ENCODE assay signal across 13 cellular contexts in genomic region chr3:88189361-88189810, GRCh38. TPM values are rescaled to one million over a fixed set of nuclear protein-coding genes. Genes with fewer than 3 reads are reported as not detected.
DNase-seq lines count a peak whose midpoint lies in the region; ATAC-seq and TF ChIP-seq lines count a peak whose summit lies in the region.
"Had no signal": no experiment of that assay in that cellular context is flagged by ENCODE, and none has a peak within 500 bp of the region (broad histone marks: within the 10 kb centered on the region; RNA-seq: fewer than 3 reads in every experiment).

No MANE protein-coding gene starts in this region.

- no peak for TF ChIP-seq CTCF in Loucy (conservative IDR thresholded peaks at IDR 0.05; ENCODE audit: low read length)

- no peaks in the 10 kb centered on the region for H3K9me2 ChIP-seq in Loucy (replicated peaks; ENCODE audit: low read depth, low read length)

- H3K27me3 ChIP-seq in Loucy (ENCODE audit: insufficient read depth, low read length, poor library complexity, severe bottlenecking) = no peaks in the 10 kb centered on the region
- H3K27me3 ChIP-seq: sigmoid colon had no signal

- H3F3A ChIP-seq in Loucy (ENCODE audit: low read depth) = no peaks in the 10 kb centered on the region

- H3K9me3 Mint-ChIP-seq in activated naive CD4-positive, alpha-beta T cell treated with anti-CD3 and anti-CD28 coated beads, Interleukin-2, amount 50 U/mL, for 72 hours = peaks cover 15 to 30% of the 10 kb centered on the region in 2 donors
- H3K9me3 Mint-ChIP-seq in stimulated activated naive CD8-positive, alpha-beta T cell treated with anti-CD3 and anti-CD28 coated beads, Interleukin-15, Interleukin-2, amounts not matched to agents 100 ng/mL and 50 ng/mL, for 24 hours = peaks cover 11% of the 10 kb centered on the region

- peak overlapping the region in 1 of 2 donors; percentile 11 for H3K27ac Mint-ChIP-seq in activated naive CD4-positive, alpha-beta T cell treated with anti-CD3 and anti-CD28 coated beads, Interleukin-2, amount 50 U/mL, for 72 hours
- H3K27ac Mint-ChIP-seq in stimulated activated naive CD8-positive, alpha-beta T cell treated with anti-CD3 and anti-CD28 coated beads, Interleukin-15, Interleukin-2, amounts not matched to agents 100 ng/mL and 50 ng/mL, for 24 hours = peak overlapping the region; percentile 7
- H3K27ac Mint-ChIP-seq: B cell had no signal

- no peak overlapping the region for H3K9ac ChIP-seq in Loucy (ENCODE audit: low read depth, low read length, poor library complexity, severe bottlenecking)

- no peak overlapping the region for H3K4me2 ChIP-seq in Loucy (ENCODE audit: low read depth, low read length, poor library complexity, severe bottlenecking)

- peaks cover 14 to 17% of the 10 kb centered on the region in 2 donors for H3K36me3 Mint-ChIP-seq in activated naive CD4-positive, alpha-beta T cell treated with anti-CD3 and anti-CD28 coated beads, Interleukin-2, amount 50 U/mL, for 72 hours
- H3K36me3 Mint-ChIP-seq in stimulated activated naive CD8-positive, alpha-beta T cell treated with anti-CD3 and anti-CD28 coated beads, Interleukin-15, Interleukin-2, amounts not matched to agents 100 ng/mL and 50 ng/mL, for 24 hours (ENCODE audit: low read depth) = no peaks in the 10 kb centered on the region

- DNase-seq in activated naive CD4-positive, alpha-beta T cell treated with anti-CD3 and anti-CD28 coated beads, Interleukin-2, amount 50 U/mL, for 72 hours (ENCODE audit: low spot score in 2 of 2) = no peak
- no peak for DNase-seq in activated naive CD4-positive, alpha-beta T cell treated with Interleukin-2 at 50 U/mL for 16 hours
- DNase-seq in activated CD4-positive, CD25-positive, alpha-beta regulatory T cell (lab: John Stamatoyannopoulos, UW) = no peak
- no peak for DNase-seq in hepatic stellate cell (ENCODE audit: low spot score)
- DNase-seq in NCI-H2107 treated with DMSO at 0.1 percent for 48 hours (lab: John Stamatoyannopoulos, UW; ENCODE audit: unreplicated experiment) = no peak
- DNase-seq: cerebellar nuclear complex, NCI-H345, sigmoid colon, substantia nigra had no signal

- no peaks in the 10 kb centered on the region for H3K36me3 ChIP-seq in Loucy (ENCODE audit: insufficient read depth, low read length)
- H3K36me3 ChIP-seq: sigmoid colon had no signal

- no peaks in the 10 kb centered on the region for H4K20me1 ChIP-seq in Loucy (ENCODE audit: insufficient read depth, low read length, poor library complexity, severe bottlenecking)

- no peak overlapping the region for H3K4me3 Mint-ChIP-seq in stimulated activated naive CD8-positive, alpha-beta T cell treated with anti-CD3 and anti-CD28 coated beads, Interleukin-15, Interleukin-2, amounts not matched to agents 100 ng/mL and 50 ng/mL, for 24 hours
- H3K4me3 Mint-ChIP-seq: B cell had no signal

- H3K27me3 Mint-ChIP-seq in stimulated activated naive CD8-positive, alpha-beta T cell treated with anti-CD3 and anti-CD28 coated beads, Interleukin-15, Interleukin-2, amounts not matched to agents 100 ng/mL and 50 ng/mL, for 24 hours = no peaks in the 10 kb centered on the region
- H3K27me3 Mint-ChIP-seq: B cell had no signal

- peak overlapping the region; percentile 22; the same call in 1 of the 2 replicates for H2AFZ ChIP-seq in Loucy (ENCODE audit: low read length)

- H3K4me3 ChIP-seq in Loucy (ENCODE audit: low read length, poor library complexity, severe bottlenecking) = no peak overlapping the region
- H3K4me3 ChIP-seq: sigmoid colon had no signal

- peak; percentile 82 to 95 for ATAC-seq in activated naive CD4-positive, alpha-beta T cell treated with anti-CD3 and anti-CD28 coated beads, Interleukin-2, amount 50 U/mL, for 72 hours
- peak; percentile 98 for ATAC-seq in HG02588 (IDR thresholded peaks at IDR 0.05; ENCODE audit: unreplicated experiment)

- peaks cover 7% of the 10 kb centered on the region for H3K4me1 Mint-ChIP-seq in stimulated activated naive CD8-positive, alpha-beta T cell treated with anti-CD3 and anti-CD28 coated beads, Interleukin-15, Interleukin-2, amounts not matched to agents 100 ng/mL and 50 ng/mL, for 24 hours (ENCODE audit: low read depth)

- H3K9me3 ChIP-seq in Loucy (ENCODE audit: insufficient read depth, low read depth, low read length) = no peaks in the 10 kb centered on the region
- H3K9me3 ChIP-seq: sigmoid colon had no signal

- no peaks in the 10 kb centered on the region for H3K79me2 ChIP-seq in Loucy (ENCODE audit: insufficient read depth, low read length)

- no peaks in the 10 kb centered on the region for H3K4me1 ChIP-seq in Loucy (ENCODE audit: insufficient read depth, low read length, poor library complexity, severe bottlenecking)
- H3K4me1 ChIP-seq: sigmoid colon had no signal

RNA-seq across cellular contexts. Expression of gene C3orf38, which starts 39.6 kb away (rescaled TPM):
- total RNA-seq in activated naive CD4-positive, alpha-beta T cell treated with anti-CD3 and anti-CD28 coated beads, Interleukin-2, amount 50 U/mL, for 72 hours = 10 to 100 TPM; 21.8 to 24.4 TPM
